16 cellular contexts compared by ENCODE assay signal in genomic region chr9:126877418-126877817, GRCh38. TPM values are rescaled to one million over a fixed set of nuclear protein-coding genes. Genes with fewer than 3 reads are reported as not detected.
DNase-seq lines count a peak whose midpoint lies in the region; ATAC-seq and TF ChIP-seq lines count a peak whose summit lies in the region.
"Had no signal": no experiment of that assay in that cellular context is flagged by ENCODE, and none has a peak within 500 bp of the region (broad histone marks: within the 10 kb centered on the region; RNA-seq: fewer than 3 reads in every experiment).

No MANE protein-coding gene starts in this region.

- CTCF ChIA-PET in activated CD4-positive, alpha-beta T cell treated with anti-CD3 and anti-CD28 coated beads, Interleukin-2, amount 10 ng/mL, durations not matched to agents 7 days and 5 days (lab: Charles Lee) = no interaction called here
- CTCF ChIA-PET in activated CD8-positive, alpha-beta T cell treated with anti-CD3 and anti-CD28 coated beads, Interleukin-2, amount 10 ng/mL, durations not matched to agents 7 days and 5 days (lab: Charles Lee) = interaction anchor here (0.9 to 1.8 kb wide), 2 partner anchors 18 to 171 kb away, joined by 3 read pairs; no protein-coding TSS in a partner anchor

- DNase-seq in activated CD4-positive, alpha-beta T cell treated with anti-CD3 and anti-CD28 coated beads, Interleukin-2, amount 10 ng/mL, durations not matched to agents 7 days and 5 days = peak; percentile 19
- DNase-seq in activated CD4-positive, alpha-beta T cell treated with anti-CD3 and anti-CD28 coated beads for 4 hours = no peak
- DNase-seq in GM23338 (ENCODE audit: low spot score) (no peak), natural killer cell (no peak), sciatic nerve (ENCODE audit: low spot score) (no peak)
- no peak for DNase-seq in activated CD8-positive, alpha-beta T cell treated with anti-CD3 and anti-CD28 coated beads, Interleukin-2, amount 10 ng/mL, durations not matched to agents 7 days and 5 days
- DNase-seq: Caco-2, Karpas-422, MM.1S, NCI-H1930, NCI-H510A, NCI-H82, Peyer's patch had no signal

- no peak for ATAC-seq in GM23338
- no peak for ATAC-seq in activated CD8-positive, alpha-beta T cell treated with anti-CD3 and anti-CD28 coated beads, Interleukin-2, amount 10 ng/mL, durations not matched to agents 7 days and 5 days
- ATAC-seq in natural killer cell = peak; percentile 70 to 83 (median 79)
- no peak for ATAC-seq in sciatic nerve
- ATAC-seq in HG03175 (IDR thresholded peaks at IDR 0.05; ENCODE audit: unreplicated experiment) = no peak
- ATAC-seq in esophagus mucosa = no peak

- H3K27ac Mint-ChIP-seq in activated CD4-positive, alpha-beta T cell treated with anti-CD3 and anti-CD28 coated beads, Interleukin-2, amount 10 ng/mL, durations not matched to agents 7 days and 5 days = no peak overlapping the region
- H3K27ac Mint-ChIP-seq in GM23338 (no peak overlapping the region), natural killer cell (peak overlapping the region; percentile 83 to 84)
- peak overlapping the region; percentile 30 for H3K27ac Mint-ChIP-seq in activated CD8-positive, alpha-beta T cell treated with anti-CD3 and anti-CD28 coated beads, Interleukin-2, amount 10 ng/mL, durations not matched to agents 7 days and 5 days

- peaks cover 7% of the 10 kb centered on the region for H4K20me1 ChIP-seq in GM23338 (replicated peaks; ENCODE audit: insufficient read depth)

- peak overlapping the region; percentile 30; the same call in 1 of the 2 replicates for H3K27ac ChIP-seq in GM23338 (ENCODE audit: low read depth)
- H3K27ac ChIP-seq: 22Rv1, Peyer's patch had no signal

- POLR2A ChIA-PET in activated CD4-positive, alpha-beta T cell treated with anti-CD3 and anti-CD28 coated beads, Interleukin-2, amount 10 ng/mL, durations not matched to agents 7 days and 5 days (lab: Charles Lee) = no interaction called here
- POLR2A ChIA-PET in activated CD8-positive, alpha-beta T cell treated with anti-CD3 and anti-CD28 coated beads, Interleukin-2, amount 10 ng/mL, durations not matched to agents 7 days and 5 days (lab: Charles Lee) = no interaction called here

- no peaks in the 10 kb centered on the region for H3K27me3 ChIP-seq in GM23338 (ENCODE audit: insufficient read depth)
- H3K27me3 ChIP-seq: Peyer's patch had no signal

- H3K4me3 ChIP-seq in GM23338 = no peak overlapping the region
- H3K4me3 ChIP-seq: Peyer's patch had no signal

- H3K79me2 ChIP-seq in GM23338 (replicated peaks; ENCODE audit: insufficient read depth) = peaks cover 69% of the 10 kb centered on the region

- H3K36me3 Mint-ChIP-seq in activated CD4-positive, alpha-beta T cell treated with anti-CD3 and anti-CD28 coated beads, Interleukin-2, amount 10 ng/mL, durations not matched to agents 7 days and 5 days (ENCODE audit: low read depth) = peaks cover 23% of the 10 kb centered on the region
- H3K36me3 Mint-ChIP-seq in GM23338 (ENCODE audit: low read depth) (peaks cover 26% of the 10 kb centered on the region), natural killer cell (no peaks in the 10 kb centered on the region)
- peaks cover 26% of the 10 kb centered on the region for H3K36me3 Mint-ChIP-seq in activated CD8-positive, alpha-beta T cell treated with anti-CD3 and anti-CD28 coated beads, Interleukin-2, amount 10 ng/mL, durations not matched to agents 7 days and 5 days (ENCODE audit: low read depth)

- no peak overlapping the region for H2AFZ ChIP-seq in GM23338

- 0 out of 2 replicates have a peak, but pooled peaks cover 6% of the 10 kb centered on the region for H3K4me1 ChIP-seq in GM23338 (ENCODE audit: insufficient read depth)
- H3K4me1 ChIP-seq: Peyer's patch had no signal

- H3K36me3 ChIP-seq in GM23338 (ENCODE audit: insufficient read depth) = no peaks in the 10 kb centered on the region

- no peaks in the 10 kb centered on the region for H3K9me3 Mint-ChIP-seq in activated CD4-positive, alpha-beta T cell treated with anti-CD3 and anti-CD28 coated beads, Interleukin-2, amount 10 ng/mL, durations not matched to agents 7 days and 5 days
- peaks cover 2% of the 10 kb centered on the region; the same call in 2 of the 3 replicates for H3K9me3 Mint-ChIP-seq in GM23338
- no peaks in the 10 kb centered on the region for H3K9me3 Mint-ChIP-seq in activated CD8-positive, alpha-beta T cell treated with anti-CD3 and anti-CD28 coated beads, Interleukin-2, amount 10 ng/mL, durations not matched to agents 7 days and 5 days (ENCODE audit: insufficient read depth)
- H3K9me3 Mint-ChIP-seq in natural killer cell = no peaks in the 10 kb centered on the region

- H3K4me1 Mint-ChIP-seq in activated CD4-positive, alpha-beta T cell treated with anti-CD3 and anti-CD28 coated beads, Interleukin-2, amount 10 ng/mL, durations not matched to agents 7 days and 5 days = peaks cover 18% of the 10 kb centered on the region
- H3K4me1 Mint-ChIP-seq in GM23338 (peaks cover 13% of the 10 kb centered on the region), natural killer cell (peaks cover 44 to 53% of the 10 kb centered on the region in 2 donors)
- H3K4me1 Mint-ChIP-seq in activated CD8-positive, alpha-beta T cell treated with anti-CD3 and anti-CD28 coated beads, Interleukin-2, amount 10 ng/mL, durations not matched to agents 7 days and 5 days (ENCODE audit: low read depth) = peaks cover 22% of the 10 kb centered on the region

- H3K4me2 ChIP-seq in GM23338 = no peak overlapping the region

- TF ChIP-seq CTCF in GM23338 (conservative IDR thresholded peaks at IDR 0.05; ENCODE audit: low read depth in 2 of 2) (no peak), natural killer cell (IDR thresholded peaks at IDR 0.05) (no peak)

- no peak overlapping the region for H3K4me3 Mint-ChIP-seq in activated CD4-positive, alpha-beta T cell treated with anti-CD3 and anti-CD28 coated beads, Interleukin-2, amount 10 ng/mL, durations not matched to agents 7 days and 5 days
- H3K4me3 Mint-ChIP-seq in GM23338 (no peak overlapping the region), natural killer cell (peak overlapping the region; percentile 41)
- no peak overlapping the region for H3K4me3 Mint-ChIP-seq in activated CD8-positive, alpha-beta T cell treated with anti-CD3 and anti-CD28 coated beads, Interleukin-2, amount 10 ng/mL, durations not matched to agents 7 days and 5 days

- intact Hi-C loops in natural killer cell (cut with micrococcal nuclease) = no loop called here
- intact Hi-C loops in sciatic nerve (cut with DNase I) = no loop called here

- no peaks in the 10 kb centered on the region for H3F3A ChIP-seq in GM23338 (replicated peaks; ENCODE audit: low read depth)

- no peaks in the 10 kb centered on the region for H3K9me2 ChIP-seq in GM23338 (ENCODE audit: insufficient read depth)

- H3K27me3 Mint-ChIP-seq in activated CD4-positive, alpha-beta T cell treated with anti-CD3 and anti-CD28 coated beads, Interleukin-2, amount 10 ng/mL, durations not matched to agents 7 days and 5 days = no peaks in the 10 kb centered on the region
- H3K27me3 Mint-ChIP-seq in GM23338 (ENCODE audit: insufficient read depth, low read depth, poor library complexity) = peaks cover 3% of the 10 kb centered on the region
- H3K27me3 Mint-ChIP-seq in activated CD8-positive, alpha-beta T cell treated with anti-CD3 and anti-CD28 coated beads, Interleukin-2, amount 10 ng/mL, durations not matched to agents 7 days and 5 days (ENCODE audit: low read depth) = no peaks in the 10 kb centered on the region
- no peaks in the 10 kb centered on the region for H3K27me3 Mint-ChIP-seq in natural killer cell (ENCODE audit: low read depth in 2 of 2)

TF ChIP-seq in GM23338, 12 proteins besides CTCF, POLR2A, EP300 and RAD21 (continues in another document):
- TF ChIP-seq ETS1 (IDR thresholded peaks at IDR 0.05) (no peak), EZH2phosphoT487 (IDR thresholded peaks at IDR 0.05; ENCODE audit: unreplicated experiment) (no peak), CREB1 (CRISPR knock-in tag; IDR thresholded peaks at IDR 0.05; ENCODE audit: low read depth) (no peak)

RNA-seq across cellular contexts. Expression of gene ZBTB34, which starts 17.0 kb away (rescaled TPM):
- 1 to 10 TPM; 8.3 to 8.7 TPM for total RNA-seq in activated CD4-positive, alpha-beta T cell treated with anti-CD3 and anti-CD28 coated beads, Interleukin-2, amount 10 ng/mL, durations not matched to agents 7 days and 5 days
- total RNA-seq in GM23338 (2014; rRNA removed; shearing (Covaris generic)) = 21.9 and 23.7 TPM in 2 replicates
- polyA plus RNA-seq in GM23338 (2016; fragmentation: Nextera tagmentation; extraction: Ambion mirVana) = 5.5 and 6.4 TPM in 2 replicates
- 1 to 10 TPM; 7.7 to 8.1 TPM for total RNA-seq in activated CD8-positive, alpha-beta T cell treated with anti-CD3 and anti-CD28 coated beads, Interleukin-2, amount 10 ng/mL, durations not matched to agents 7 days and 5 days
- total RNA-seq in natural killer cell (10 to 100 TPM in 2 of 3 donors, 1 to 10 TPM in 1; 8.9 to 13.9 (median 12.0) TPM), sciatic nerve (12.3 TPM), esophagus mucosa (2.5 TPM)

RNA-seq across cellular contexts. Expression of gene RALGPS1, which starts 37.2 kb away (rescaled TPM):
- 1 to 10 TPM; 1.9 to 2.2 TPM for total RNA-seq in activated CD4-positive, alpha-beta T cell treated with anti-CD3 and anti-CD28 coated beads, Interleukin-2, amount 10 ng/mL, durations not matched to agents 7 days and 5 days
- 35.9 and 57.1 TPM in 2 replicates for total RNA-seq in GM23338 (2014; rRNA removed; shearing (Covaris generic))
- 16.5 and 18.2 TPM in 2 replicates for polyA plus RNA-seq in GM23338 (2016; fragmentation: Nextera tagmentation; extraction: Ambion mirVana)
- total RNA-seq in activated CD8-positive, alpha-beta T cell treated with anti-CD3 and anti-CD28 coated beads, Interleukin-2, amount 10 ng/mL, durations not matched to agents 7 days and 5 days = 1 to 10 TPM; 2.5 to 4.1 TPM
- total RNA-seq in natural killer cell (10 to 100 TPM; 11.9 to 21.2 (median 13.2) TPM), sciatic nerve (15.1 TPM), esophagus mucosa (6.8 TPM)

Comparison
In these comparisons a context has a peak if more than half of its experiments do, and no peak if none do; other contexts are left out.
1. H3K27ac Mint-ChIP-seq: peak in activated CD8-positive, alpha-beta T cell treated with anti-CD3 and anti-CD28 coated beads, Interleukin-2, amount 10 ng/mL, durations not matched to agents 7 days and 5 days (single experiment) and natural killer cell (2 of 2); none in activated CD4-positive, alpha-beta T cell treated with anti-CD3 and anti-CD28 coated beads, Interleukin-2, amount 10 ng/mL, durations not matched to agents 7 days and 5 days (single experiment) and GM23338 (single experiment).
2. ATAC-seq: peak in natural killer cell (3 of 3); none in GM23338 (single experiment), activated CD8-positive, alpha-beta T cell treated with anti-CD3 and anti-CD28 coated beads, Interleukin-2, amount 10 ng/mL, durations not matched to agents 7 days and 5 days (single experiment), sciatic nerve (single experiment), HG03175 (single experiment) and esophagus mucosa (single experiment).